Comparison of ENCODE assay signal across 8 cellular contexts in genomic region chr1:109802136-109802900, GRCh38. TPM values are rescaled to one million over a fixed set of nuclear protein-coding genes. Genes with fewer than 3 reads are reported as not detected.
DNase-seq lines count a peak whose midpoint lies in the region; ATAC-seq and FAIRE-seq lines count a peak whose summit lies in the region.

No MANE protein-coding gene starts in this region.

- H3K9me3 Mint-ChIP-seq in stimulated activated naive CD8-positive, alpha-beta T cell treated with anti-CD3 and anti-CD28 coated beads, Interleukin-15, Interleukin-2, amounts not matched to agents 100 ng/mL and 50 ng/mL, for 24 hours: no peaks in the 10 kb centered on the region

- peak overlapping the region; percentile 90 for H3K27ac Mint-ChIP-seq in stimulated activated naive CD8-positive, alpha-beta T cell treated with anti-CD3 and anti-CD28 coated beads, Interleukin-15, Interleukin-2, amounts not matched to agents 100 ng/mL and 50 ng/mL, for 24 hours

- DNase-seq in T-helper 9 cell (peak; percentile 31), left lobe of liver (ENCODE audit: low spot score) (peak; percentile 32), GM19239 (ENCODE audit: insufficient read length, low spot score) (no peak), HuH-7 (ENCODE audit: low spot score) (no peak), NCI-H748 treated with DMSO at 0.1 percent for 48 hours (lab: John Stamatoyannopoulos, UW) (no peak), NCI-H2107 treated with DMSO at 0.1 percent for 48 hours (lab: John Stamatoyannopoulos, UW; ENCODE audit: unreplicated experiment) (no peak)
- peak; percentile 79 for DNase-seq in activated effector memory CD4-positive, alpha-beta T cell treated with anti-CD3 and anti-CD28 coated beads, Interleukin-2, amount 50 U/mL, for 16 hours

- FAIRE-seq in GM19239 (lab: Jason Lieb, UNC): no peak

- H3K4me3 Mint-ChIP-seq in stimulated activated naive CD8-positive, alpha-beta T cell treated with anti-CD3 and anti-CD28 coated beads, Interleukin-15, Interleukin-2, amounts not matched to agents 100 ng/mL and 50 ng/mL, for 24 hours: peak overlapping the region; percentile 60

- H3K4me1 Mint-ChIP-seq in stimulated activated naive CD8-positive, alpha-beta T cell treated with anti-CD3 and anti-CD28 coated beads, Interleukin-15, Interleukin-2, amounts not matched to agents 100 ng/mL and 50 ng/mL, for 24 hours (ENCODE audit: low read depth): peaks cover 66% of the 10 kb centered on the region

- no peaks in the 10 kb centered on the region for H3K27me3 Mint-ChIP-seq in stimulated activated naive CD8-positive, alpha-beta T cell treated with anti-CD3 and anti-CD28 coated beads, Interleukin-15, Interleukin-2, amounts not matched to agents 100 ng/mL and 50 ng/mL, for 24 hours

- no peak for ATAC-seq in left lobe of liver

- no peaks in the 10 kb centered on the region for H3K36me3 Mint-ChIP-seq in stimulated activated naive CD8-positive, alpha-beta T cell treated with anti-CD3 and anti-CD28 coated beads, Interleukin-15, Interleukin-2, amounts not matched to agents 100 ng/mL and 50 ng/mL, for 24 hours (ENCODE audit: low read depth)

RNA-seq across cellular contexts. Expression of gene EPS8L3, which starts 38.6 kb away (rescaled TPM):
- 0.15 TPM for total RNA-seq in left lobe of liver

Comparison
In these comparisons a context has a peak if more than half of its experiments do, and no peak if none do; other contexts are left out.
1. DNase-seq: peak in T-helper 9 cell (single experiment), activated effector memory CD4-positive, alpha-beta T cell treated with anti-CD3 and anti-CD28 coated beads, Interleukin-2, amount 50 U/mL, for 16 hours (single experiment) and left lobe of liver (single experiment); none in GM19239 (single experiment), HuH-7 (single experiment), NCI-H748 treated with DMSO at 0.1 percent for 48 hours (single experiment) and NCI-H2107 treated with DMSO at 0.1 percent for 48 hours (single experiment).